Comparison of ENCODE assay signal across 22 cellular contexts in the genomic region with DNA sequence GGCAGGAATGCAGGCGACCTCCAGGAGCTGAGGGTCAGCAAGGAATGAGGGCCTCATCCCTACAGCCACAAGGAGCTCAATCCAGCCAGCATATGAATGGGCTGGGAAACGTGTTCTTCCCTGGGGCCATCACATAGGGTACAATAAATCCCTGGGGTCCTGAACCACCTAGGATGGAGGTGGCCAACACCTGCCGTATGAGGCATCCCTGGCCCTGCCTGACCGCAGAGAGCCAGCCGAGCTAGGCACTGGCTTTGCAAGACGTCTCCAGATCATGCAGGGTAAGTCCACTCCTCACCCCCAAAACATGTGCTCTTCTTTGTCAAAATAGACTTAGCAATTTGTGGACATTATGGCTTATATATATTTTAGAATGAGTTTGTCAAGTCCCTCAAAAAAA.
DNase-seq lines count a peak whose midpoint lies in the region; ATAC-seq, FAIRE-seq and TF ChIP-seq lines count a peak whose summit lies in the region.
"Had no signal": no experiment of that assay in that cellular context is flagged by ENCODE, and none has a peak within 500 bp of the region (broad histone marks: within the 10 kb centered on the region; RNA-seq: fewer than 3 reads in every experiment).

No MANE protein-coding gene starts in this region.

- H3K36me3 ChIP-seq in H1 (ENCODE audit: control insufficient read depth in 2 of 4, insufficient read depth in 4 of 4, low read length in 3 of 4) (no peaks in the 10 kb centered on the region), neuronal stem cell (replicated peaks in 1 of 2; ENCODE audit: control insufficient read depth in 2 of 2, insufficient read depth in 2 of 2, low read length in 2 of 2) (no peaks in the 10 kb centered on the region)
- H3K36me3 ChIP-seq: BLaER1, HAP-1 had no signal

- H3K4me1 Mint-ChIP-seq in HFFc6 (ENCODE audit: low read depth) (no peaks in the 10 kb centered on the region), type B pancreatic cell (ENCODE audit: unreplicated experiment) (peaks cover 9% of the 10 kb centered on the region)
- H3K4me1 Mint-ChIP-seq: B cell; CD4-positive, CD25-positive, alpha-beta regulatory T cell had no signal

- no peak for TF ChIP-seq EP300 in H1 (IDR thresholded peaks at IDR 0.05; ENCODE audit: borderline replicate concordance in 1 of 2, low read depth in 2 of 2, low read length in 2 of 2)

- no peaks in the 10 kb centered on the region for H3K79me1 ChIP-seq in H1 (ENCODE audit: low read depth, low read length)
- no peaks in the 10 kb centered on the region for H3K79me1 ChIP-seq in neuronal stem cell (ENCODE audit: low read depth, low read length)

- H4K20me1 ChIP-seq in H1 (replicated peaks in 1 of 2; ENCODE audit: control insufficient read depth in 1 of 2, insufficient read depth in 2 of 2, low read length in 2 of 2) = no peaks in the 10 kb centered on the region
- H4K20me1 ChIP-seq: BLaER1 had no signal

- POLR2A ChIA-PET in H1 (lab: Charles Lee; ENCODE audit: partially characterized antibody) = interaction anchor here (0.6 kb wide), 1 partner anchor 133 kb away, joined by 3 read pairs; no protein-coding TSS in a partner anchor

- no peak overlapping the region for H4K5ac ChIP-seq in H1 (ENCODE audit: insufficient read length, low read depth, low read length)

- H3K14ac ChIP-seq in H1 (ENCODE audit: insufficient read length) (no peak overlapping the region), neuronal stem cell (ENCODE audit: low read length) (no peak overlapping the region)

- H3K27ac ChIP-seq in H1 (ENCODE audit: low read depth, low read length) = no peak overlapping the region
- no peak overlapping the region for H3K27ac ChIP-seq in neuronal stem cell (replicated peaks; ENCODE audit: low read length)
- H3K27ac ChIP-seq: BLaER1, C4-2B had no signal

- H3K23me2 ChIP-seq in H1 (ENCODE audit: low read depth, low read length) = no peaks in the 10 kb centered on the region

- DNase-seq in AG20443 (ENCODE audit: low spot score) (peak; percentile 3), D341Med (ENCODE audit: low spot score) (peak; percentile 16), H1 (ENCODE audit: low read depth in 1 of 2, low spot score in 2 of 2) (no peak), neuronal stem cell (ENCODE audit: low spot score) (no peak), NCI-H82 treated with DMSO at 0.1 percent for 48 hours (lab: John Stamatoyannopoulos, UW; ENCODE audit: unreplicated experiment) (no peak), HFFc6 (no peak), type B pancreatic cell (ENCODE audit: extremely low spot score, unreplicated experiment) (no peak)
- DNase-seq: Caco-2; CD4-positive, CD25-positive, alpha-beta regulatory T cell; CD8-positive, alpha-beta T cell; DMS 273 treated with DMSO at 0.1 percent for 48 hours; DMS79; EL; GDM1 had no signal

- H2BK5ac ChIP-seq in H1 (ENCODE audit: low read depth, low read length) (no peak overlapping the region), neuronal stem cell (ENCODE audit: low read length) (no peak overlapping the region)

- CTCF ChIA-PET in H1 (lab: Charles Lee; ENCODE audit: partially characterized antibody) = no interaction called here

- H2AK5ac ChIP-seq in H1 (ENCODE audit: low read depth, low read length) = no peak overlapping the region
- no peak overlapping the region for H2AK5ac ChIP-seq in neuronal stem cell (ENCODE audit: low read depth, low read length)

- H3K27me3 Mint-ChIP-seq in HFFc6 (ENCODE audit: insufficient read depth) = peaks cover 14% of the 10 kb centered on the region
- H3K27me3 Mint-ChIP-seq in type B pancreatic cell = peaks cover 18% of the 10 kb centered on the region
- H3K27me3 Mint-ChIP-seq: B cell had no signal

- H2BK12ac ChIP-seq in H1 (ENCODE audit: low read depth, low read length) (no peak overlapping the region), neuronal stem cell (ENCODE audit: low read length) (no peak overlapping the region)

- H3K4me3 ChIP-seq in H1 (ENCODE audit: extremely low read depth in 1 of 4, insufficient read depth in 2 of 4, low read depth in 3 of 4, low read length in 4 of 4) (no peak overlapping the region), neuronal stem cell (ENCODE audit: low read length in 2 of 2) (no peak overlapping the region)
- H3K4me3 ChIP-seq: BLaER1, HAP-1 had no signal

- H3K27ac Mint-ChIP-seq in HFFc6 (no peak overlapping the region), type B pancreatic cell (no peak overlapping the region)
- H3K27ac Mint-ChIP-seq: B cell; CD4-positive, CD25-positive, alpha-beta regulatory T cell; CD8-positive, alpha-beta T cell had no signal

- H3K9me3 ChIP-seq in H1 (ENCODE audit: insufficient read depth in 2 of 2, low read depth in 1 of 2, low read length in 1 of 2) (peaks cover 0 to 6% of the 10 kb centered on the region in 2 experiments; a peak in 1 of 4 replicates), neuronal stem cell (replicated peaks in 1 of 2; ENCODE audit: control insufficient read depth in 2 of 2, insufficient read depth in 1 of 2, low read depth in 1 of 2, low read length in 2 of 2) (peaks cover 4 to 5% of the 10 kb centered on the region in 2 donors)
- H3K9me3 ChIP-seq: Caco-2, HAP-1 had no signal

- H4K8ac ChIP-seq in H1 (ENCODE audit: extremely low read depth, insufficient read depth, low read length) (no peak overlapping the region), neuronal stem cell (ENCODE audit: low read depth, low read length) (no peak overlapping the region)

- H3K4ac ChIP-seq in H1 (replicated peaks; ENCODE audit: insufficient read length, low read depth, low read length) = no peak overlapping the region
- H3K4ac ChIP-seq in neuronal stem cell (ENCODE audit: low read length) = no peak overlapping the region

- H3K36me3 Mint-ChIP-seq in HFFc6 (ENCODE audit: low read depth) = no peaks in the 10 kb centered on the region
- no peaks in the 10 kb centered on the region for H3K36me3 Mint-ChIP-seq in type B pancreatic cell
- H3K36me3 Mint-ChIP-seq: CD4-positive, CD25-positive, alpha-beta regulatory T cell; CD8-positive, alpha-beta T cell had no signal

- H2BK120ac ChIP-seq in H1 (replicated peaks; ENCODE audit: low read depth, low read length) = no peak overlapping the region
- peak overlapping the region; percentile 10 for H2BK120ac ChIP-seq in neuronal stem cell (ENCODE audit: low read depth, low read length)

- H3K18ac ChIP-seq in H1 (ENCODE audit: extremely low read depth, low read length) (no peak overlapping the region), neuronal stem cell (ENCODE audit: low read length) (peak overlapping the region; percentile 5)

- H3K23ac ChIP-seq in H1 (ENCODE audit: insufficient read length) (no peak overlapping the region), neuronal stem cell (ENCODE audit: low read depth, low read length, poor library complexity) (no peak overlapping the region)

- no peaks in the 10 kb centered on the region for H3K79me2 ChIP-seq in H1 (ENCODE audit: control insufficient read depth in 1 of 2, insufficient read depth in 2 of 2, low read length in 2 of 2)

- no peak overlapping the region for H2AFZ ChIP-seq in H1 (ENCODE audit: low read length)
- no peak overlapping the region for H2AFZ ChIP-seq in neuronal stem cell (ENCODE audit: low read length)

- no peak overlapping the region for H3K56ac ChIP-seq in H1 (replicated peaks; ENCODE audit: insufficient read length, low read depth, low read length)

- no peak for TF ChIP-seq RAD21 in H1 (IDR thresholded peaks at IDR 0.05 in 1 of 2, conservative IDR thresholded peaks at IDR 0.05 in 1 of 2; ENCODE audit: low read depth in 2 of 2, low read length in 2 of 2)

- H3K9ac ChIP-seq in H1 (replicated peaks in 1 of 4; ENCODE audit: extremely low read depth in 1 of 4, low read depth in 3 of 4, low read length in 3 of 4) (no peak overlapping the region), neuronal stem cell (ENCODE audit: low read depth, low read length, poor library complexity) (peak overlapping the region; percentile 78)
- H3K9ac ChIP-seq: BLaER1 had no signal

- WGBS in H1 (ENCODE audit: extremely low coverage in 1 of 2, insufficient coverage in 1 of 2, insufficient read length in 1 of 2, insufficient replicate concordance in 2 of 2, low coverage in 1 of 2, low lambda C conversion rate in 2 of 2, missing lambda C conversion rate in 1 of 2), 2 experiments = 92% methylated on average over 6 of the region's 6 CpGs; no CpG with 5 or more reads in 1 of the 2 experiments
- no CpG with 5 or more reads among the region's 6 CpGs for WGBS in neuronal stem cell (ENCODE audit: extremely low coverage in 2 of 2, insufficient read length in 2 of 2, insufficient replicate concordance in 1 of 2), 2 donors

- no peak for FAIRE-seq in H1 (lab: Jason Lieb, UNC)
- FAIRE-seq: D721Med, GM12891, GM18507 had no signal

- H3K4me3 Mint-ChIP-seq in HFFc6 = no peak overlapping the region
- H3K4me3 Mint-ChIP-seq in type B pancreatic cell = no peak overlapping the region
- H3K4me3 Mint-ChIP-seq: B cell; CD4-positive, CD25-positive, alpha-beta regulatory T cell; CD8-positive, alpha-beta T cell had no signal

- no peak overlapping the region for H2BK15ac ChIP-seq in H1 (ENCODE audit: low read length)
- H2BK15ac ChIP-seq in neuronal stem cell (ENCODE audit: low read length) = no peak overlapping the region

- H3K9me3 Mint-ChIP-seq in HFFc6 = no peaks in the 10 kb centered on the region; the same call in 1 of the 2 replicates
- no peaks in the 10 kb centered on the region for H3K9me3 Mint-ChIP-seq in type B pancreatic cell
- H3K9me3 Mint-ChIP-seq: CD4-positive, CD25-positive, alpha-beta regulatory T cell had no signal

- no peak for TF ChIP-seq CTCF in H1 (IDR thresholded peaks at IDR 0.05; ENCODE audit: control extremely low read depth in 1 of 3, insufficient read depth in 1 of 3, low read depth in 1 of 3, low read length in 3 of 3)
- TF ChIP-seq CTCF in HFFc6 (IDR thresholded peaks at IDR 0.05) = no peak
- TF ChIP-seq CTCF in type B pancreatic cell (conservative IDR thresholded peaks at IDR 0.05) = no peak

- no peaks in the 10 kb centered on the region for H3K4me1 ChIP-seq in H1 (replicated peaks in 1 of 4; ENCODE audit: control insufficient read depth in 3 of 4, insufficient read depth in 4 of 4, low read length in 3 of 4)
- H3K4me1 ChIP-seq in neuronal stem cell (ENCODE audit: control insufficient read depth in 2 of 2, insufficient read depth in 1 of 2, low read depth in 1 of 2, low read length in 2 of 2) = peaks cover 0 to 3% of the 10 kb centered on the region in 2 donors
- H3K4me1 ChIP-seq: Caco-2, HAP-1 had no signal

- no peak for TF ChIP-seq POLR2A in H1 (IDR thresholded peaks at IDR 0.05; ENCODE audit: control extremely low read depth in 1 of 2, low read depth in 2 of 2, low read length in 2 of 2)

- H3K27me3 ChIP-seq in H1 (replicated peaks in 1 of 4; ENCODE audit: control insufficient read depth in 3 of 4, extremely low read depth in 1 of 4, insufficient read depth in 3 of 4, low read length in 3 of 4) (no peaks in the 10 kb centered on the region), neuronal stem cell (ENCODE audit: control insufficient read depth in 3 of 3, insufficient read depth in 3 of 3, low read depth in 1 of 3, low read length in 3 of 3) (peaks cover 0 to 7% (median 0%) of the 10 kb centered on the region in 3 experiments)
- H3K27me3 ChIP-seq: BLaER1 had no signal

- H3K4me2 ChIP-seq in H1 (ENCODE audit: insufficient read depth in 1 of 2, low read depth in 2 of 2, low read length in 2 of 2) (no peak overlapping the region), neuronal stem cell (ENCODE audit: insufficient read depth, low read length, poor library complexity, severe bottlenecking) (no peak overlapping the region)
- H3K4me2 ChIP-seq: BLaER1 had no signal

- no peak for ATAC-seq in GM21576 (IDR thresholded peaks at IDR 0.05; ENCODE audit: unreplicated experiment)
- ATAC-seq: CD8-positive, alpha-beta T cell had no signal

- no peak overlapping the region for H2BK20ac ChIP-seq in H1 (ENCODE audit: low read length)

- H4K91ac ChIP-seq in H1 (replicated peaks; ENCODE audit: insufficient read length, low read length) (peak overlapping the region; percentile 42), neuronal stem cell (ENCODE audit: low read depth, low read length, poor library complexity) (no peak overlapping the region)

Comparison
In these comparisons a context has a peak if more than half of its experiments do, and no peak if none do; other contexts are left out.
1. DNase-seq: peak in AG20443 (single experiment) and D341Med (single experiment); none in H1 (0 of 2), neuronal stem cell (single experiment), NCI-H82 treated with DMSO at 0.1 percent for 48 hours (single experiment), HFFc6 (single experiment) and type B pancreatic cell (single experiment).